In genomic region chr10:13340626-13341370, GRCh38 we compare ENCODE assay signal across 8 cellular contexts. TPM values are rescaled to one million over a fixed set of nuclear protein-coding genes. Genes with fewer than 3 reads are reported as not detected.
A peak's percentile ranks its signal among the peaks of the same experiment; 100 is the strongest.
DNase-seq lines count a peak whose midpoint lies in the region; ATAC-seq and TF ChIP-seq lines count a peak whose summit lies in the region.

No MANE protein-coding gene starts in this region.

- peak overlapping the region; percentile 68 for H3K27ac ChIP-seq in left ventricle myocardium inferior (replicated peaks)
- no peak overlapping the region for H3K27ac ChIP-seq in SJCRH30

- no peaks in the 10 kb centered on the region for H3K27me3 Mint-ChIP-seq in stimulated activated memory B cell treated with anti-CD40 and anti-IgM and Interleukin-4, amounts not matched to agents 10 μg/mL and 1 μg/mL and 100 μg/mL, for 72 hours

- H3K4me1 ChIP-seq in left ventricle myocardium inferior (peaks cover 54% of the 10 kb centered on the region), SJCRH30 (peaks cover 6% of the 10 kb centered on the region)

- peaks cover 30% of the 10 kb centered on the region for H3K36me3 Mint-ChIP-seq in stimulated activated memory B cell treated with anti-CD40 and anti-IgM and Interleukin-4, amounts not matched to agents 10 μg/mL and 1 μg/mL and 100 μg/mL, for 72 hours

- H3K4me1 Mint-ChIP-seq in stimulated activated memory B cell treated with anti-CD40 and anti-IgM and Interleukin-4, amounts not matched to agents 10 μg/mL and 1 μg/mL and 100 μg/mL, for 72 hours, result peaks cover 26% of the 10 kb centered on the region

- ATAC-seq in left cardiac atrium (no peak), HG02943 (IDR thresholded peaks at IDR 0.05; ENCODE audit: low read depth, unreplicated experiment) (peak; percentile 80)
- ATAC-seq in stimulated activated memory B cell treated with anti-CD40 and anti-IgM and Interleukin-4, amounts not matched to agents 10 μg/mL and 1 μg/mL and 100 μg/mL, for 72 hours, result peak; percentile 78

- DNase-seq in left ventricle myocardium inferior (no peak), left cardiac atrium (no peak), hepatic stellate cell (ENCODE audit: low spot score) (no peak), SJCRH30 (no peak), AG08396 (ENCODE audit: low spot score) (no peak)
- peak; percentile 8 for DNase-seq in activated CD4-positive, alpha-beta T cell treated with anti-CD3 and anti-CD28 coated beads, Interleukin-2, amount 50 U/mL, for 1 hour

- no peak for TF ChIP-seq CTCF in left ventricle myocardium inferior (IDR thresholded peaks at IDR 0.05; ENCODE audit: borderline replicate concordance)

- H3K4me3 ChIP-seq in left ventricle myocardium inferior (peak overlapping the region; percentile 34), SJCRH30 (no peak overlapping the region)

- peaks cover 3% of the 10 kb centered on the region for H3K36me3 ChIP-seq in left ventricle myocardium inferior
- peaks cover 46% of the 10 kb centered on the region for H3K36me3 ChIP-seq in SJCRH30

- H3K27me3 ChIP-seq in left ventricle myocardium inferior (ENCODE audit: low read depth) (no peaks in the 10 kb centered on the region), SJCRH30 (no peaks in the 10 kb centered on the region)

- H3K9me3 ChIP-seq in left ventricle myocardium inferior (replicated peaks) (no peaks in the 10 kb centered on the region), SJCRH30 (replicated peaks) (no peaks in the 10 kb centered on the region)

- H3K4me3 Mint-ChIP-seq in stimulated activated memory B cell treated with anti-CD40 and anti-IgM and Interleukin-4, amounts not matched to agents 10 μg/mL and 1 μg/mL and 100 μg/mL, for 72 hours, result no peak overlapping the region

- no peaks in the 10 kb centered on the region for H3K9me3 Mint-ChIP-seq in stimulated activated memory B cell treated with anti-CD40 and anti-IgM and Interleukin-4, amounts not matched to agents 10 μg/mL and 1 μg/mL and 100 μg/mL, for 72 hours

- intact Hi-C loops in left ventricle myocardium inferior (cut with micrococcal nuclease), result no loop called here
- intact Hi-C loops in left cardiac atrium (cut with DNase I), result no loop called here

- H3K27ac Mint-ChIP-seq in stimulated activated memory B cell treated with anti-CD40 and anti-IgM and Interleukin-4, amounts not matched to agents 10 μg/mL and 1 μg/mL and 100 μg/mL, for 72 hours, result no peak overlapping the region

RNA-seq across cellular contexts. Expression of gene SEPHS1, which starts 7.3 kb away (rescaled TPM):
- 26.0 TPM for total RNA-seq in left ventricle myocardium inferior
- 10 to 100 TPM; 29.0 to 31.3 TPM for total RNA-seq in left cardiac atrium
- total RNA-seq in SJCRH30 (2014; rRNA removed; shearing (Covaris generic)), result 106 and 109 TPM in 2 replicates

RNA-seq across cellular contexts. Expression of gene PHYH, which starts 40.9 kb away (rescaled TPM):
- total RNA-seq in left ventricle myocardium inferior (163 TPM), left cardiac atrium (10 to 100 TPM; 70.6 to 76.6 TPM)
- 12.8 and 14.1 TPM in 2 replicates for total RNA-seq in SJCRH30 (2014; rRNA removed; shearing (Covaris generic))

Comparison
In these comparisons a context has a peak if more than half of its experiments do, and no peak if none do; other contexts are left out.
1. ATAC-seq: peak in HG02943 (single experiment) and stimulated activated memory B cell treated with anti-CD40 and anti-IgM and Interleukin-4, amounts not matched to agents 10 μg/mL and 1 μg/mL and 100 μg/mL, for 72 hours (single experiment); none in left cardiac atrium (0 of 2).